1 cellular context compared by ENCODE assay signal in the genomic region with DNA sequence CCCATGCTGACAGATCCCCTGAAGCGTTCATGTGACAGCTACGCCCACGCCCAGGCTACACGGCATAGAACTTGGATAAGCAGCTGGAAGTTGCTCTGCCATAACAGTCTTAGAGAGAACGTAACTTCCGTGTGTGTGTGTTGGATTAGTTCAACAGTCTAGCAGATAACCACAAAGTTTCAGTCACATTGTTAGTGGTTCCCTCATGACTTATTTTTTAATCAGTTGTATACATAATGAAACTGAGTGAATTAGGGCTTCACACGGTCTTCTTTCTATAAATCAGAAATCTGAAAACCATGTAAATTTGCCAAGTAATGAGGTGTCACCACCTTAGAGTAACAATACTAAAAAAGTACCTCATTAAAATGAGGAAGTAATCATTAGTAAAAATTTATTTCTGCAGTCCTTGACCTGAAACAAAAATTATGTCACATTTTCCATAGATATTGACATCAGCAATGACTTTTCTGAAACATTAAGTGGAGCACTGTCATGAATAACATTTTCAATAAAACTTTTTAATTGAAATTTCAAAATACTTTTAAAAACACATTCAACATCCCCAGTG.
TF ChIP-seq lines count a peak whose summit lies in the region.

No MANE protein-coding gene starts in this region.

TF ChIP-seq in GM12878, 131 proteins besides CTCF, POLR2A, EP300 and RAD21 (continued from another document and continues in another):
- TF ChIP-seq, protein P1, sequence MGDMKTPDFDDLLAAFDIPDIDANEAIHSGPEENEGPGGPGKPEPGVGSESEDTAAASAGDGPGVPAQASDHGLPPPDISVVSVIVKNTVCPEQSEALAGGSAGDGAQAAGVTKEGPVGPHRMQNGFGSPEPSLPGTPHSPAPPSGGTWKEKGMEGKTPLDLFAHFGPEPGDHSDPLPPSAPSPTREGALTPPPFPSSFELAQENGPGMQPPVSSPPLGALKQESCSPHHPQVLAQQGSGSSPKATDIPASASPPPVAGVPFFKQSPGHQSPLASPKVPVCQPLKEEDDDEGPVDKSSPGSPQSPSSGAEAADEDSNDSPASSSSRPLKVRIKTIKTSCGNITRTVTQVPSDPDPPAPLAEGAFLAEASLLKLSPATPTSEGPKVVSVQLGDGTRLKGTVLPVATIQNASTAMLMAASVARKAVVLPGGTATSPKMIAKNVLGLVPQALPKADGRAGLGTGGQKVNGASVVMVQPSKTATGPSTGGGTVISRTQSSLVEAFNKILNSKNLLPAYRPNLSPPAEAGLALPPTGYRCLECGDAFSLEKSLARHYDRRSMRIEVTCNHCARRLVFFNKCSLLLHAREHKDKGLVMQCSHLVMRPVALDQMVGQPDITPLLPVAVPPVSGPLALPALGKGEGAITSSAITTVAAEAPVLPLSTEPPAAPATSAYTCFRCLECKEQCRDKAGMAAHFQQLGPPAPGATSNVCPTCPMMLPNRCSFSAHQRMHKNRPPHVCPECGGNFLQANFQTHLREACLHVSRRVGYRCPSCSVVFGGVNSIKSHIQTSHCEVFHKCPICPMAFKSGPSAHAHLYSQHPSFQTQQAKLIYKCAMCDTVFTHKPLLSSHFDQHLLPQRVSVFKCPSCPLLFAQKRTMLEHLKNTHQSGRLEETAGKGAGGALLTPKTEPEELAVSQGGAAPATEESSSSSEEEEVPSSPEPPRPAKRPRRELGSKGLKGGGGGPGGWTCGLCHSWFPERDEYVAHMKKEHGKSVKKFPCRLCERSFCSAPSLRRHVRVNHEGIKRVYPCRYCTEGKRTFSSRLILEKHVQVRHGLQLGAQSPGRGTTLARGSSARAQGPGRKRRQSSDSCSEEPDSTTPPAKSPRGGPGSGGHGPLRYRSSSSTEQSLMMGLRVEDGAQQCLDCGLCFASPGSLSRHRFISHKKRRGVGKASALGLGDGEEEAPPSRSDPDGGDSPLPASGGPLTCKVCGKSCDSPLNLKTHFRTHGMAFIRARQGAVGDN (IDR thresholded peaks at IDR 0.05) = peak; percentile 88
- no peak for TF ChIP-seq NFXL1 (IDR thresholded peaks at IDR 0.05; ENCODE audit: borderline replicate concordance)
- TF ChIP-seq ZNF217 (IDR thresholded peaks at IDR 0.05) = peak; percentile 98
- TF ChIP-seq, protein P2, sequence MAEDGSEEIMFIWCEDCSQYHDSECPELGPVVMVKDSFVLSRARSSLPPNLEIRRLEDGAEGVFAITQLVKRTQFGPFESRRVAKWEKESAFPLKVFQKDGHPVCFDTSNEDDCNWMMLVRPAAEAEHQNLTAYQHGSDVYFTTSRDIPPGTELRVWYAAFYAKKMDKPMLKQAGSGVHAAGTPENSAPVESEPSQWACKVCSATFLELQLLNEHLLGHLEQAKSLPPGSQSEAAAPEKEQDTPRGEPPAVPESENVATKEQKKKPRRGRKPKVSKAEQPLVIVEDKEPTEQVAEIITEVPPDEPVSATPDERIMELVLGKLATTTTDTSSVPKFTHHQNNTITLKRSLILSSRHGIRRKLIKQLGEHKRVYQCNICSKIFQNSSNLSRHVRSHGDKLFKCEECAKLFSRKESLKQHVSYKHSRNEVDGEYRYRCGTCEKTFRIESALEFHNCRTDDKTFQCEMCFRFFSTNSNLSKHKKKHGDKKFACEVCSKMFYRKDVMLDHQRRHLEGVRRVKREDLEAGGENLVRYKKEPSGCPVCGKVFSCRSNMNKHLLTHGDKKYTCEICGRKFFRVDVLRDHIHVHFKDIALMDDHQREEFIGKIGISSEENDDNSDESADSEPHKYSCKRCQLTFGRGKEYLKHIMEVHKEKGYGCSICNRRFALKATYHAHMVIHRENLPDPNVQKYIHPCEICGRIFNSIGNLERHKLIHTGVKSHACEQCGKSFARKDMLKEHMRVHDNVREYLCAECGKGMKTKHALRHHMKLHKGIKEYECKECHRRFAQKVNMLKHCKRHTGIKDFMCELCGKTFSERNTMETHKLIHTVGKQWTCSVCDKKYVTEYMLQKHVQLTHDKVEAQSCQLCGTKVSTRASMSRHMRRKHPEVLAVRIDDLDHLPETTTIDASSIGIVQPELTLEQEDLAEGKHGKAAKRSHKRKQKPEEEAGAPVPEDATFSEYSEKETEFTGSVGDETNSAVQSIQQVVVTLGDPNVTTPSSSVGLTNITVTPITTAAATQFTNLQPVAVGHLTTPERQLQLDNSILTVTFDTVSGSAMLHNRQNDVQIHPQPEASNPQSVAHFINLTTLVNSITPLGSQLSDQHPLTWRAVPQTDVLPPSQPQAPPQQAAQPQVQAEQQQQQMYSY (CRISPR knock-in tag; IDR thresholded peaks at IDR 0.05) = no peak
- TF ChIP-seq IKZF1 (conservative IDR thresholded peaks at IDR 0.05) = peak; percentile 99
- TF ChIP-seq SREBF2 (IDR thresholded peaks at IDR 0.05; ENCODE audit: low read length) = no peak
- TF ChIP-seq NBN (IDR thresholded peaks at IDR 0.05) = peak; percentile 88
- TF ChIP-seq CHD4 (IDR thresholded peaks at IDR 0.05) = no peak
- TF ChIP-seq, protein P3, sequence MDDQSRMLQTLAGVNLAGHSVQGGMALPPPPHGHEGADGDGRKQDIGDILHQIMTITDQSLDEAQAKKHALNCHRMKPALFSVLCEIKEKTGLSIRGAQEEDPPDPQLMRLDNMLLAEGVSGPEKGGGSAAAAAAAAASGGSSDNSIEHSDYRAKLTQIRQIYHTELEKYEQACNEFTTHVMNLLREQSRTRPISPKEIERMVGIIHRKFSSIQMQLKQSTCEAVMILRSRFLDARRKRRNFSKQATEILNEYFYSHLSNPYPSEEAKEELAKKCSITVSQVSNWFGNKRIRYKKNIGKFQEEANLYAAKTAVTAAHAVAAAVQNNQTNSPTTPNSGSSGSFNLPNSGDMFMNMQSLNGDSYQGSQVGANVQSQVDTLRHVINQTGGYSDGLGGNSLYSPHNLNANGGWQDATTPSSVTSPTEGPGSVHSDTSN (IDR thresholded peaks at IDR 0.05; ENCODE audit: insufficient replicate concordance, low read depth, low read length) = no peak
- peak; percentile 79 for TF ChIP-seq KLF5 (IDR thresholded peaks at IDR 0.05; ENCODE audit: partially characterized antibody)
- TF ChIP-seq SUPT20H (IDR thresholded peaks at IDR 0.05; ENCODE audit: borderline replicate concordance, control insufficient read depth, low read depth, low read length) = no peak
- peak; percentile 63 to 96 for TF ChIP-seq EGR1 (IDR thresholded peaks at IDR 0.05; ENCODE audit: borderline replicate concordance in 1 of 2, low read depth in 2 of 2, low read length in 2 of 2)
- no peak for TF ChIP-seq HDAC6 (IDR thresholded peaks at IDR 0.05; ENCODE audit: unreplicated experiment)
- TF ChIP-seq POU2F2 (IDR thresholded peaks at IDR 0.05; ENCODE audit: borderline replicate concordance, low read depth, low read length) = peak; percentile 75; the same call in 2 of the 3 replicates
- TF ChIP-seq, protein P4, sequence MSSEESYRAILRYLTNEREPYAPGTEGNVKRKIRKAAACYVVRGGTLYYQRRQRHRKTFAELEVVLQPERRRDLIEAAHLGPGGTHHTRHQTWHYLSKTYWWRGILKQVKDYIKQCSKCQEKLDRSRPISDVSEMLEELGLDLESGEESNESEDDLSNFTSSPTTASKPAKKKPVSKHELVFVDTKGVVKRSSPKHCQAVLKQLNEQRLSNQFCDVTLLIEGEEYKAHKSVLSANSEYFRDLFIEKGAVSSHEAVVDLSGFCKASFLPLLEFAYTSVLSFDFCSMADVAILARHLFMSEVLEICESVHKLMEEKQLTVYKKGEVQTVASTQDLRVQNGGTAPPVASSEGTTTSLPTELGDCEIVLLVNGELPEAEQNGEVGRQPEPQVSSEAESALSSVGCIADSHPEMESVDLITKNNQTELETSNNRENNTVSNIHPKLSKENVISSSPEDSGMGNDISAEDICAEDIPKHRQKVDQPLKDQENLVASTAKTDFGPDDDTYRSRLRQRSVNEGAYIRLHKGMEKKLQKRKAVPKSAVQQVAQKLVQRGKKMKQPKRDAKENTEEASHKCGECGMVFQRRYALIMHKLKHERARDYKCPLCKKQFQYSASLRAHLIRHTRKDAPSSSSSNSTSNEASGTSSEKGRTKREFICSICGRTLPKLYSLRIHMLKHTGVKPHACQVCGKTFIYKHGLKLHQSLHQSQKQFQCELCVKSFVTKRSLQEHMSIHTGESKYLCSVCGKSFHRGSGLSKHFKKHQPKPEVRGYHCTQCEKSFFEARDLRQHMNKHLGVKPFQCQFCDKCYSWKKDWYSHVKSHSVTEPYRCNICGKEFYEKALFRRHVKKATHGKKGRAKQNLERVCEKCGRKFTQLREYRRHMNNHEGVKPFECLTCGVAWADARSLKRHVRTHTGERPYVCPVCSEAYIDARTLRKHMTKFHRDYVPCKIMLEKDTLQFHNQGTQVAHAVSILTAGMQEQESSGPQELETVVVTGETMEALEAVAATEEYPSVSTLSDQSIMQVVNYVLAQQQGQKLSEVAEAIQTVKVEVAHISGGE (CRISPR knock-in tag; IDR thresholded peaks at IDR 0.05) = no peak
- TF ChIP-seq TCF7 (IDR thresholded peaks at IDR 0.05; ENCODE audit: borderline replicate concordance) = no peak
- no peak for TF ChIP-seq STAT3 (IDR thresholded peaks at IDR 0.05; ENCODE audit: low read depth, low read length)
- peak in 1 of 2 experiments; percentile 95; a peak in 1 of 4 replicates for TF ChIP-seq CEBPB (IDR thresholded peaks at IDR 0.05; ENCODE audit: borderline replicate concordance in 1 of 2, low read depth in 2 of 2, low read length in 2 of 2)
- peak; percentile 87 for TF ChIP-seq TCF12 (IDR thresholded peaks at IDR 0.05; ENCODE audit: low read depth, low read length)
- TF ChIP-seq, protein P5, sequence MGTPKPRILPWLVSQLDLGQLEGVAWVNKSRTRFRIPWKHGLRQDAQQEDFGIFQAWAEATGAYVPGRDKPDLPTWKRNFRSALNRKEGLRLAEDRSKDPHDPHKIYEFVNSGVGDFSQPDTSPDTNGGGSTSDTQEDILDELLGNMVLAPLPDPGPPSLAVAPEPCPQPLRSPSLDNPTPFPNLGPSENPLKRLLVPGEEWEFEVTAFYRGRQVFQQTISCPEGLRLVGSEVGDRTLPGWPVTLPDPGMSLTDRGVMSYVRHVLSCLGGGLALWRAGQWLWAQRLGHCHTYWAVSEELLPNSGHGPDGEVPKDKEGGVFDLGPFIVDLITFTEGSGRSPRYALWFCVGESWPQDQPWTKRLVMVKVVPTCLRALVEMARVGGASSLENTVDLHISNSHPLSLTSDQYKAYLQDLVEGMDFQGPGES (IDR thresholded peaks at IDR 0.05) = no peak
- TF ChIP-seq NR2C1 (IDR thresholded peaks at IDR 0.05) = peak; percentile 38; the same call in 1 of the 2 replicates
- TF ChIP-seq BHLHE40 (IDR thresholded peaks at IDR 0.05; ENCODE audit: borderline replicate concordance in 1 of 2, low read depth in 2 of 2, low read length in 1 of 2) = peak; percentile 91
- TF ChIP-seq GABPA (IDR thresholded peaks at IDR 0.05; ENCODE audit: low read depth) = peak; percentile 79
- TF ChIP-seq SMC3 (IDR thresholded peaks at IDR 0.05; ENCODE audit: borderline replicate concordance, low read length) = peak; percentile 20; the same call in 1 of the 2 replicates
- TF ChIP-seq, protein P6, sequence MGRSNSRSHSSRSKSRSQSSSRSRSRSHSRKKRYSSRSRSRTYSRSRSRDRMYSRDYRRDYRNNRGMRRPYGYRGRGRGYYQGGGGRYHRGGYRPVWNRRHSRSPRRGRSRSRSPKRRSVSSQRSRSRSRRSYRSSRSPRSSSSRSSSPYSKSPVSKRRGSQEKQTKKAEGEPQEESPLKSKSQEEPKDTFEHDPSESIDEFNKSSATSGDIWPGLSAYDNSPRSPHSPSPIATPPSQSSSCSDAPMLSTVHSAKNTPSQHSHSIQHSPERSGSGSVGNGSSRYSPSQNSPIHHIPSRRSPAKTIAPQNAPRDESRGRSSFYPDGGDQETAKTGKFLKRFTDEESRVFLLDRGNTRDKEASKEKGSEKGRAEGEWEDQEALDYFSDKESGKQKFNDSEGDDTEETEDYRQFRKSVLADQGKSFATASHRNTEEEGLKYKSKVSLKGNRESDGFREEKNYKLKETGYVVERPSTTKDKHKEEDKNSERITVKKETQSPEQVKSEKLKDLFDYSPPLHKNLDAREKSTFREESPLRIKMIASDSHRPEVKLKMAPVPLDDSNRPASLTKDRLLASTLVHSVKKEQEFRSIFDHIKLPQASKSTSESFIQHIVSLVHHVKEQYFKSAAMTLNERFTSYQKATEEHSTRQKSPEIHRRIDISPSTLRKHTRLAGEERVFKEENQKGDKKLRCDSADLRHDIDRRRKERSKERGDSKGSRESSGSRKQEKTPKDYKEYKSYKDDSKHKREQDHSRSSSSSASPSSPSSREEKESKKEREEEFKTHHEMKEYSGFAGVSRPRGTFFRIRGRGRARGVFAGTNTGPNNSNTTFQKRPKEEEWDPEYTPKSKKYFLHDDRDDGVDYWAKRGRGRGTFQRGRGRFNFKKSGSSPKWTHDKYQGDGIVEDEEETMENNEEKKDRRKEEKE (IDR thresholded peaks at IDR 0.05) = no peak
- no peak for TF ChIP-seq ZNF622 (IDR thresholded peaks at IDR 0.05)
- TF ChIP-seq NRF1 (conservative IDR thresholded peaks at IDR 0.05; ENCODE audit: low read depth, low read length) = no peak
- TF ChIP-seq MYB (IDR thresholded peaks at IDR 0.05; ENCODE audit: borderline replicate concordance, low read depth, low read length) = peak; percentile 81; the same call in 1 of the 2 replicates
- TF ChIP-seq TAF1 (IDR thresholded peaks at IDR 0.05; ENCODE audit: borderline replicate concordance, low read depth, low read length) = 0 out of 2 replicates have a peak, but pooled peaks have one; percentile 37
- TF ChIP-seq RUNX3 (IDR thresholded peaks at IDR 0.05; ENCODE audit: low read length) = peak; percentile 100
- TF ChIP-seq, protein P7, sequence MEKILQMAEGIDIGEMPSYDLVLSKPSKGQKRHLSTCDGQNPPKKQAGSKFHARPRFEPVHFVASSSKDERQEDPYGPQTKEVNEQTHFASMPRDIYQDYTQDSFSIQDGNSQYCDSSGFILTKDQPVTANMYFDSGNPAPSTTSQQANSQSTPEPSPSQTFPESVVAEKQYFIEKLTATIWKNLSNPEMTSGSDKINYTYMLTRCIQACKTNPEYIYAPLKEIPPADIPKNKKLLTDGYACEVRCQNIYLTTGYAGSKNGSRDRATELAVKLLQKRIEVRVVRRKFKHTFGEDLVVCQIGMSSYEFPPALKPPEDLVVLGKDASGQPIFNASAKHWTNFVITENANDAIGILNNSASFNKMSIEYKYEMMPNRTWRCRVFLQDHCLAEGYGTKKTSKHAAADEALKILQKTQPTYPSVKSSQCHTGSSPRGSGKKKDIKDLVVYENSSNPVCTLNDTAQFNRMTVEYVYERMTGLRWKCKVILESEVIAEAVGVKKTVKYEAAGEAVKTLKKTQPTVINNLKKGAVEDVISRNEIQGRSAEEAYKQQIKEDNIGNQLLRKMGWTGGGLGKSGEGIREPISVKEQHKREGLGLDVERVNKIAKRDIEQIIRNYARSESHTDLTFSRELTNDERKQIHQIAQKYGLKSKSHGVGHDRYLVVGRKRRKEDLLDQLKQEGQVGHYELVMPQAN (conservative IDR thresholded peaks at IDR 0.05) = no peak
- TF ChIP-seq ZNF384 (IDR thresholded peaks at IDR 0.05; ENCODE audit: borderline replicate concordance, low read depth, low read length) = no peak; the same call in 1 of the 2 replicates
- no peak for TF ChIP-seq FOXK2 (IDR thresholded peaks at IDR 0.05)
- TF ChIP-seq CBX5 (IDR thresholded peaks at IDR 0.05; ENCODE audit: low read depth) = peak; percentile 61; the same call in 1 of the 2 replicates
- TF ChIP-seq ETV6 (conservative IDR thresholded peaks at IDR 0.05 in 1 of 2, IDR thresholded peaks at IDR 0.05 in 1 of 2; ENCODE audit: borderline replicate concordance in 1 of 2, low read depth in 1 of 2) = peak in 1 of 2 experiments; percentile 93; a peak in 2 of 4 replicates
- TF ChIP-seq, protein P8, sequence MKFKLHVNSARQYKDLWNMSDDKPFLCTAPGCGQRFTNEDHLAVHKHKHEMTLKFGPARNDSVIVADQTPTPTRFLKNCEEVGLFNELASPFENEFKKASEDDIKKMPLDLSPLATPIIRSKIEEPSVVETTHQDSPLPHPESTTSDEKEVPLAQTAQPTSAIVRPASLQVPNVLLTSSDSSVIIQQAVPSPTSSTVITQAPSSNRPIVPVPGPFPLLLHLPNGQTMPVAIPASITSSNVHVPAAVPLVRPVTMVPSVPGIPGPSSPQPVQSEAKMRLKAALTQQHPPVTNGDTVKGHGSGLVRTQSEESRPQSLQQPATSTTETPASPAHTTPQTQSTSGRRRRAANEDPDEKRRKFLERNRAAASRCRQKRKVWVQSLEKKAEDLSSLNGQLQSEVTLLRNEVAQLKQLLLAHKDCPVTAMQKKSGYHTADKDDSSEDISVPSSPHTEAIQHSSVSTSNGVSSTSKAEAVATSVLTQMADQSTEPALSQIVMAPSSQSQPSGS (IDR thresholded peaks at IDR 0.05; ENCODE audit: low read length) = peak; percentile 99
